ENCODE assay signal across 8 cellular contexts in the genomic region with DNA sequence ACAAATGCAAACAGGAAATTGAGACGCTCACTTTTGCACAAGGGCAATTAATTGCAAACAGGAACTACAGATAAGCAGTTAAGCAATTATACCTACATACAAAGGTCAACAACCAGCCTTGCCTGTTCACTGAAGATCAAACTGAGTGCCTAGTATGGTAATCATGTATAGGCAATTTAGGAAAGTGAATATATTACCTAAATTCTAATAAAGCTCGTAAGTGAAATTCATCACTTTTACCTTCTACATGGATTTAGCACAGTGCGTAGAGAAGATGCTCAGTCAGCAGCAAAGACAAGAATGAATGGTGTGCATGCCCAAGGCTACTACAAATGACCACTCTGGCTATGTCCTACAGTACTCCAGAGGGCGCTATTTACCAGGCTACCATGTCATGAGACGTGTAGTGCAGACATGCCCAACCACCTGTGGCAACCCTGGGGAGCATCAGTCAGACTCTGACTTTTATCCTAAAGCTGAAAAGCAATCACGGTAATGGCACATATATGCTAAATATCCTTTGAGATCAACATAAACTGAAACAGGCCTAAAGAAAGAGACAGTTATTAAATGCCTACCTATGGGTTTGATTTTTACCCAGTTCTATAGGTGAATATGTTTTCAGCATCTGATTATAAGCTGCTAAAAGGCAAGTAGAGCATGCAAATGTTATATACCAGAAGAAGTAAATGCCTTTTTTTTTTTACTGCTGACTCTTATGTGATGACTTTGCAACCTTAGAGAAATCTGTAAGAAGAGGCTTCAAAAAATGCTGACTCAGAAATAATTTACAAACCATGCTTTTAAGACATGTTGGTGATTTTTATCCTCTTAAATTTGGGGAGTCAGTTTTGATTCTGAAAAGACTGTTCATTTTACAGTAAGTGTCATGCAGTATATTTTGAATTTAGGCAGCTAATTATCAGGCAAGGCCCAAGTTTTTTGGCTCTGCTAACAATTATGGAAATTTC.
DNase-seq lines count a peak whose midpoint lies in the region; ATAC-seq and TF ChIP-seq lines count a peak whose summit lies in the region.

No MANE protein-coding gene starts in this region.

- no peak overlapping the region for H3K4me3 Mint-ChIP-seq in CD4-positive, alpha-beta T cell
- no peak overlapping the region for H3K4me3 Mint-ChIP-seq in effector memory CD8-positive, alpha-beta T cell

- ATAC-seq in CD4-positive, alpha-beta T cell (ENCODE audit: poor library complexity): peak; percentile 84
- ATAC-seq in GM19372 (IDR thresholded peaks at IDR 0.05; ENCODE audit: low read depth, unreplicated experiment) (peak; percentile 99), HG03378 (IDR thresholded peaks at IDR 0.05; ENCODE audit: unreplicated experiment) (peak; percentile 99)
- ATAC-seq in effector memory CD8-positive, alpha-beta T cell (replicated peaks): peak; percentile 98

- no peak overlapping the region for H3K27ac ChIP-seq in CD4-positive, alpha-beta T cell (ENCODE audit: low read depth, low read length)

- H3K27me3 Mint-ChIP-seq in CD4-positive, alpha-beta T cell: no peaks in the 10 kb centered on the region
- no peaks in the 10 kb centered on the region for H3K27me3 Mint-ChIP-seq in effector memory CD8-positive, alpha-beta T cell

- DNase-seq in CD4-positive, alpha-beta T cell: peak in 9 of 10 experiments; percentile 6 to 58 (median 25)
- DNase-seq in NCI-H510A (lab: John Stamatoyannopoulos, UW) (peak; percentile 52), myocyte (ENCODE audit: low read depth) (peak; percentile 65), superior temporal gyrus (ENCODE audit: extremely low spot score) (peak; percentile 86)
- DNase-seq in activated CD4-positive, alpha-beta T cell treated with anti-CD3 and anti-CD28 coated beads, Interleukin-2, amount 50 U/mL, for 1 hour: peak; percentile 37
- peak; percentile 40 to 56 (median 48) for DNase-seq in effector memory CD8-positive, alpha-beta T cell

- no peaks in the 10 kb centered on the region for H3K36me3 Mint-ChIP-seq in CD4-positive, alpha-beta T cell (ENCODE audit: low read depth)
- H3K36me3 Mint-ChIP-seq in effector memory CD8-positive, alpha-beta T cell (ENCODE audit: insufficient read depth): no peaks in the 10 kb centered on the region

- intact Hi-C loops in CD4-positive, alpha-beta T cell (cut with DNase I, micrococcal nuclease): loop anchor here (1.0 to 5.0 kb wide), 6 partner anchors 428 to 1094 kb away; no protein-coding TSS in a partner anchor

- POLR2A ChIA-PET in CD4-positive, alpha-beta T cell (lab: Charles Lee): no interaction called here

- H3K27me3 ChIP-seq in CD4-positive, alpha-beta T cell (ENCODE audit: control insufficient read depth, insufficient read depth, low read length): no peaks in the 10 kb centered on the region

- no peaks in the 10 kb centered on the region for H3K9me3 ChIP-seq in CD4-positive, alpha-beta T cell (ENCODE audit: control insufficient read depth, low read length)

- CTCF ChIA-PET in CD4-positive, alpha-beta T cell (lab: Charles Lee): interaction anchor here (0.6 to 1.5 kb wide), 8 partner anchors 14 to 779 kb away, joined by 3 to 5 read pairs (median 4); no protein-coding TSS in a partner anchor

- TF ChIP-seq CTCF in CD4-positive, alpha-beta T cell (IDR thresholded peaks at IDR 0.05): peak; percentile 63

- H3K27ac Mint-ChIP-seq in CD4-positive, alpha-beta T cell: no peak overlapping the region
- H3K27ac Mint-ChIP-seq in effector memory CD8-positive, alpha-beta T cell: no peak overlapping the region

- no peaks in the 10 kb centered on the region for H3K9me3 Mint-ChIP-seq in CD4-positive, alpha-beta T cell
- H3K9me3 Mint-ChIP-seq in effector memory CD8-positive, alpha-beta T cell: no peaks in the 10 kb centered on the region

- no peaks in the 10 kb centered on the region for H3K4me1 Mint-ChIP-seq in CD4-positive, alpha-beta T cell (ENCODE audit: low read depth)
- H3K4me1 Mint-ChIP-seq in effector memory CD8-positive, alpha-beta T cell (ENCODE audit: low read depth in 2 of 2): peaks cover 0 to 32% of the 10 kb centered on the region in 2 donors

Comparison
In these comparisons a context has a peak if more than half of its experiments do, and no peak if none do; other contexts are left out.
1. DNase-seq: peak in every context shown above with its lines; median percentile 86 in superior temporal gyrus; 65 in myocyte; 52 in NCI-H510A; 48 in effector memory CD8-positive, alpha-beta T cell; 37 in activated CD4-positive, alpha-beta T cell treated with anti-CD3 and anti-CD28 coated beads, Interleukin-2, amount 50 U/mL, for 1 hour; 25 in CD4-positive, alpha-beta T cell.